ENCODE assay signal across 1 cellular context in genomic region chr19:46520616-46521015, GRCh38.
TF ChIP-seq lines count a peak whose summit lies in the region.

No MANE protein-coding gene starts in this region.

TF ChIP-seq in K562, 482 proteins besides CTCF, POLR2A, EP300 and RAD21 (continues in another document):
- peak; percentile 82 for TF ChIP-seq USF1 (CRISPR knock-in tag; IDR thresholded peaks at IDR 0.05)
- TF ChIP-seq USF2 (CRISPR knock-in tag; IDR thresholded peaks at IDR 0.05): peak; percentile 86
- TF ChIP-seq ZNF445 (CRISPR knock-in tag; IDR thresholded peaks at IDR 0.05; ENCODE audit: low read depth): no peak
- TF ChIP-seq SRSF7 (optimal IDR thresholded peaks at IDR 0.05; ENCODE audit: low read depth, low read length): no peak
- peak; percentile 76; the same call in 1 of the 2 replicates for TF ChIP-seq RAD51 (IDR thresholded peaks at IDR 0.05; ENCODE audit: borderline replicate concordance, low read depth)
- no peak for TF ChIP-seq HNRNPH1 (optimal IDR thresholded peaks at IDR 0.05; ENCODE audit: low read depth, low read length)
- no peak for TF ChIP-seq THRAP3 (IDR thresholded peaks at IDR 0.05; ENCODE audit: borderline replicate concordance)
- TF ChIP-seq HMGXB4 (CRISPR knock-in tag; IDR thresholded peaks at IDR 0.05): no peak
- peak; percentile 61 for TF ChIP-seq BHLHE40 (IDR thresholded peaks at IDR 0.05; ENCODE audit: low read length)
- TF ChIP-seq E2F6 (IDR thresholded peaks at IDR 0.05; ENCODE audit: borderline replicate concordance in 1 of 2, extremely low read depth in 1 of 2, insufficient read depth in 1 of 2, insufficient read length in 1 of 2, low read depth in 1 of 2, low read length in 1 of 2, poor library complexity in 1 of 2, severe bottlenecking in 1 of 2): peak in 1 of 2 experiments; percentile 41
- TF ChIP-seq ZNF780A (CRISPR knock-in tag; IDR thresholded peaks at IDR 0.05): no peak
- TF ChIP-seq L3MBTL2 (IDR thresholded peaks at IDR 0.05): peak; percentile 37; the same call in 1 of the 2 replicates
- TF ChIP-seq ZNF174 (CRISPR knock-in tag; IDR thresholded peaks at IDR 0.05): no peak
- no peak for TF ChIP-seq ZNF77 (CRISPR knock-in tag; IDR thresholded peaks at IDR 0.05)
- TF ChIP-seq TBP (optimal IDR thresholded peaks at IDR 0.05; ENCODE audit: low read depth, low read length): peak; percentile 57
- TF ChIP-seq VEZF1 (CRISPR knock-in tag; IDR thresholded peaks at IDR 0.05): peak; percentile 50; the same call in 1 of the 2 replicates
- no peak for TF ChIP-seq ADNP (tag; IDR thresholded peaks at IDR 0.05)
- TF ChIP-seq ETS2 (tag; IDR thresholded peaks at IDR 0.05; ENCODE audit: borderline replicate concordance, poor library complexity, severe bottlenecking): no peak
- no peak for TF ChIP-seq ETS1 (conservative IDR thresholded peaks at IDR 0.05; ENCODE audit: control insufficient read depth, low read depth, low read length)
- TF ChIP-seq MGA (IDR thresholded peaks at IDR 0.05): 0 out of 2 replicates have a peak, but pooled peaks have one; percentile 27
- no peak for TF ChIP-seq TRIM25 (IDR thresholded peaks at IDR 0.05; ENCODE audit: borderline replicate concordance)
- TF ChIP-seq NFYB (IDR thresholded peaks at IDR 0.05; ENCODE audit: extremely low read depth, insufficient read length): peak; percentile 62
- TF ChIP-seq ZNF280B (CRISPR knock-in tag; IDR thresholded peaks at IDR 0.05): no peak
- peak in 2 of 3 experiments; percentile 47 to 81 for TF ChIP-seq YY1 (IDR thresholded peaks at IDR 0.05; ENCODE audit: borderline replicate concordance in 1 of 3, control insufficient read depth in 1 of 3, extremely low read depth in 1 of 3, insufficient read depth in 3 of 3, insufficient read length in 1 of 3, insufficient replicate concordance in 2 of 3, low read depth in 1 of 3, low read length in 2 of 3)
- TF ChIP-seq ZNF133 (CRISPR knock-in tag; IDR thresholded peaks at IDR 0.05): no peak
- no peak for TF ChIP-seq ZNF511 (CRISPR knock-in tag; IDR thresholded peaks at IDR 0.05)
- no peak for TF ChIP-seq ZBTB33 (CRISPR knock-in tag; IDR thresholded peaks at IDR 0.05)
